ENCODE assay signal across 17 cellular contexts in the genomic region with DNA sequence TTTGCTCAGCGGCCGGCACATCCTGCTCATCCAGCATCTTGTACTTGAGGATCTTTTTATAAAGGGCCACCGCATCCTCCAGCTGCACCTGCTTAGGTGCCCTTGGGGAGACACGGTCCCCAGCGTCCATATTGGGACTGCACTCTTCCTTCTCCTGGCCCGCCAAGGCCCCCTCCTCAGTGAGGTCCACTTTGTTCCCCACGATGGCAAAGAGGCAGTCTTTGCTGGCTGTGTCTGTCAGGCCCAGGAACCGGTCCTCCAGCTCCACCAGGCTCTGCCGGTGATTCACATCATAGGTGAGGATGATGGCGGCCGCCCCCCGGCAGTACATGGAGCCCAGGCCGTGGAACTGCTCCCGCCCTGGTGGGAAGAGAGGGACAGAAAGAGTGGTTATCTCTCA. TPM values are rescaled to one million over a fixed set of nuclear protein-coding genes. Genes with fewer than 3 reads are reported as not detected.
DNase-seq lines count a peak whose midpoint lies in the region; ATAC-seq, FAIRE-seq and TF ChIP-seq lines count a peak whose summit lies in the region.
"Had no signal": no experiment of that assay in that cellular context is flagged by ENCODE, and none has a peak within 500 bp of the region (broad histone marks: within the 10 kb centered on the region; RNA-seq: fewer than 3 reads in every experiment).

No MANE protein-coding gene starts in this region.

- H2BK20ac ChIP-seq in H1 (ENCODE audit: low read length): no peak overlapping the region

- H3K9me3 ChIP-seq in right cardiac atrium (ENCODE audit: control insufficient read depth, low read length) (no peaks in the 10 kb centered on the region), H1 (ENCODE audit: insufficient read depth in 2 of 2, low read depth in 1 of 2, low read length in 1 of 2) (no peaks in the 10 kb centered on the region), osteoblast (ENCODE audit: low read depth, low read length) (no peaks in the 10 kb centered on the region), aorta (ENCODE audit: control insufficient read depth, low read length) (no peaks in the 10 kb centered on the region), suprapubic skin (no peaks in the 10 kb centered on the region)
- H3K9me3 ChIP-seq: spleen, uterus had no signal

- H4K20me1 ChIP-seq in H1 (replicated peaks in 1 of 2; ENCODE audit: control insufficient read depth in 1 of 2, insufficient read depth in 2 of 2, low read length in 2 of 2) (peaks cover 1 to 2% of the 10 kb centered on the region in 2 experiments), osteoblast (ENCODE audit: insufficient read depth, low read length) (no peaks in the 10 kb centered on the region)

- TF ChIP-seq POLR2A in H1 (IDR thresholded peaks at IDR 0.05; ENCODE audit: control extremely low read depth in 1 of 2, low read depth in 2 of 2, low read length in 2 of 2) (no peak), suprapubic skin (IDR thresholded peaks at IDR 0.05) (no peak)

- WGBS in right cardiac atrium: 82% methylated on average over 14 of the region's 14 CpGs
- WGBS in H1 (ENCODE audit: extremely low coverage in 1 of 2, insufficient coverage in 1 of 2, insufficient read length in 1 of 2, insufficient replicate concordance in 2 of 2, low coverage in 1 of 2, low lambda C conversion rate in 2 of 2, missing lambda C conversion rate in 1 of 2), 2 experiments: 92% methylated on average over 14 of the region's 14 CpGs; no CpG with 5 or more reads in 1 of the 2 experiments
- 73 to 74% methylated on average over 14 of the region's 14 CpGs for WGBS in aorta, 2 donors
- 92% methylated on average over 14 of the region's 14 CpGs for WGBS in suprapubic skin

- TF ChIP-seq RAD21 in H1 (IDR thresholded peaks at IDR 0.05 in 1 of 2, conservative IDR thresholded peaks at IDR 0.05 in 1 of 2; ENCODE audit: low read depth in 2 of 2, low read length in 2 of 2): no peak

- H2BK120ac ChIP-seq in H1 (replicated peaks; ENCODE audit: low read depth, low read length): no peak overlapping the region

- POLR2A ChIA-PET in H1 (lab: Charles Lee; ENCODE audit: partially characterized antibody): no interaction called here

- H2BK15ac ChIP-seq in H1 (ENCODE audit: low read length): no peak overlapping the region

- H3K56ac ChIP-seq in H1 (replicated peaks; ENCODE audit: insufficient read length, low read depth, low read length): no peak overlapping the region

- H2BK12ac ChIP-seq in H1 (ENCODE audit: low read depth, low read length): no peak overlapping the region

- H3K79me2 ChIP-seq in H1 (ENCODE audit: control insufficient read depth in 1 of 2, insufficient read depth in 2 of 2, low read length in 2 of 2): peaks cover 0 to 8% of the 10 kb centered on the region in 2 experiments; a peak in 1 of 4 replicates
- H3K79me2 ChIP-seq in osteoblast (ENCODE audit: insufficient read depth, low read length): no peaks in the 10 kb centered on the region
- H3K79me2 ChIP-seq: parathyroid adenoma had no signal

- H3K14ac ChIP-seq in H1 (ENCODE audit: insufficient read length): no peak overlapping the region

- FAIRE-seq in H1 (lab: Jason Lieb, UNC): no peak

- no peak overlapping the region for H3K9ac ChIP-seq in H1 (replicated peaks in 1 of 4; ENCODE audit: extremely low read depth in 1 of 4, low read depth in 3 of 4, low read length in 3 of 4)
- H3K9ac ChIP-seq: KMS-11, parathyroid adenoma had no signal

- intact Hi-C loops in right cardiac atrium (cut with DNase I) (no loop called here), left ventricle myocardium superior (cut with micrococcal nuclease) (no loop called here), aorta (cut with DNase I) (loop anchor here (5.0 kb wide), 2 partner anchors 33 to 38 kb away; a partner anchor contains a TSS)

- no peak overlapping the region for H2BK5ac ChIP-seq in H1 (ENCODE audit: low read depth, low read length)

- H3K79me1 ChIP-seq in H1 (ENCODE audit: low read depth, low read length): peaks cover 6% of the 10 kb centered on the region; the same call in 1 of the 2 replicates

- H3K4ac ChIP-seq in H1 (replicated peaks; ENCODE audit: insufficient read length, low read depth, low read length): no peak overlapping the region

- H3K23me2 ChIP-seq in H1 (ENCODE audit: low read depth, low read length): no peaks in the 10 kb centered on the region; the same call in 1 of the 2 replicates

- no peak overlapping the region for H3K23ac ChIP-seq in H1 (ENCODE audit: insufficient read length)

- no peak overlapping the region for H4K5ac ChIP-seq in H1 (ENCODE audit: insufficient read length, low read depth, low read length)

- no peak overlapping the region for H4K91ac ChIP-seq in H1 (replicated peaks; ENCODE audit: insufficient read length, low read length)

- 0 out of 2 replicates have a peak overlapping the region, but pooled peaks have one; percentile 3 for H2AK5ac ChIP-seq in H1 (ENCODE audit: low read depth, low read length)

- ATAC-seq in right cardiac atrium (no peak), left ventricle myocardium superior (no peak), aorta (ENCODE audit: low FRiP score) (no peak), GM21515 (IDR thresholded peaks at IDR 0.05; ENCODE audit: unreplicated experiment) (no peak)

- DNase-seq in right cardiac atrium (no peak), left ventricle myocardium superior (no peak), H1 (ENCODE audit: low read depth in 1 of 2, low spot score in 2 of 2) (no peak), osteoblast (ENCODE audit: insufficient read length, low spot score, missing footprints) (peak; percentile 66), aorta (no peak), suprapubic skin (ENCODE audit: low spot score in 2 of 2) (no peak), NCI-H524 (lab: John Stamatoyannopoulos, UW) (no peak)
- DNase-seq: activated naive CD4-positive, alpha-beta T cell treated with Interleukin-2 at 50 U/mL for 16 hours; dorsolateral prefrontal cortex; H7; islet precursor cell; midbrain; spleen; uterus had no signal

- no peak for TF ChIP-seq CTCF in H1 (IDR thresholded peaks at IDR 0.05; ENCODE audit: control extremely low read depth in 1 of 3, insufficient read depth in 1 of 3, low read depth in 1 of 3, low read length in 3 of 3)
- TF ChIP-seq CTCF in osteoblast (IDR thresholded peaks at IDR 0.05; ENCODE audit: extremely low read depth, low read depth, low read length): no peak
- no peak for TF ChIP-seq CTCF in suprapubic skin (IDR thresholded peaks at IDR 0.05)

- H3K4me1 ChIP-seq in right cardiac atrium (ENCODE audit: control insufficient read depth, insufficient read depth, low read length) (peaks cover 11% of the 10 kb centered on the region), H1 (replicated peaks in 1 of 4; ENCODE audit: control insufficient read depth in 3 of 4, insufficient read depth in 4 of 4, low read length in 3 of 4) (peaks cover 2 to 16% (median 6%) of the 10 kb centered on the region in 4 experiments; a peak in 4 of 7 replicates), osteoblast (ENCODE audit: insufficient read depth, low read length) (peaks cover 13% of the 10 kb centered on the region), aorta (ENCODE audit: control insufficient read depth in 1 of 2, insufficient read depth in 2 of 2, low read length in 2 of 2) (peaks cover 0 to 2% of the 10 kb centered on the region in 2 donors), suprapubic skin (peaks cover 51% of the 10 kb centered on the region)
- H3K4me1 ChIP-seq: uterus had no signal

- H3K4me2 ChIP-seq in H1 (ENCODE audit: insufficient read depth in 1 of 2, low read depth in 2 of 2, low read length in 2 of 2) (no peak overlapping the region), osteoblast (ENCODE audit: insufficient read depth, low read length) (no peak overlapping the region)

- no peaks in the 10 kb centered on the region for H3K36me3 ChIP-seq in H1 (ENCODE audit: control insufficient read depth in 2 of 4, insufficient read depth in 4 of 4, low read length in 3 of 4)
- no peaks in the 10 kb centered on the region for H3K36me3 ChIP-seq in osteoblast (ENCODE audit: insufficient read depth, low read length)
- H3K36me3 ChIP-seq in aorta (ENCODE audit: control insufficient read depth in 1 of 2, insufficient read depth in 2 of 2, low read length in 1 of 2): no peaks in the 10 kb centered on the region
- no peaks in the 10 kb centered on the region for H3K36me3 ChIP-seq in suprapubic skin
- H3K36me3 ChIP-seq: uterus had no signal

- CTCF ChIA-PET in H1 (lab: Charles Lee; ENCODE audit: partially characterized antibody): interaction anchor here (0.8 to 2.1 kb wide), 4 partner anchors 20 to 158 kb away, joined by 3 to 10 read pairs (median 3); no protein-coding TSS in a partner anchor

- no peak overlapping the region for H3K18ac ChIP-seq in H1 (ENCODE audit: extremely low read depth, low read length)

- no peak overlapping the region for H2AFZ ChIP-seq in H1 (ENCODE audit: low read length)
- no peak overlapping the region for H2AFZ ChIP-seq in osteoblast (ENCODE audit: low read length)

- H3K27ac ChIP-seq in right cardiac atrium (ENCODE audit: low read length): peak overlapping the region; percentile 78
- no peak overlapping the region for H3K27ac ChIP-seq in H1 (ENCODE audit: low read depth, low read length)
- no peak overlapping the region for H3K27ac ChIP-seq in osteoblast (ENCODE audit: low read depth, low read length)
- H3K27ac ChIP-seq in aorta (ENCODE audit: low read depth in 1 of 2, low read length in 2 of 2): peak overlapping the region; percentile 46 to 64
- no peak overlapping the region for H3K27ac ChIP-seq in suprapubic skin
- H3K27ac ChIP-seq: KMS-11, parathyroid adenoma, uterus had no signal

- H3K4me3 ChIP-seq in right cardiac atrium (ENCODE audit: low read length) (no peak overlapping the region), H1 (ENCODE audit: extremely low read depth in 1 of 4, insufficient read depth in 2 of 4, low read depth in 3 of 4, low read length in 4 of 4) (no peak overlapping the region), osteoblast (ENCODE audit: insufficient read depth, low read length) (no peak overlapping the region), aorta (ENCODE audit: low read length in 2 of 2) (no peak overlapping the region), suprapubic skin (no peak overlapping the region)
- H3K4me3 ChIP-seq: dorsolateral prefrontal cortex, spleen, uterus had no signal

- H3K27me3 ChIP-seq in right cardiac atrium (ENCODE audit: control insufficient read depth, insufficient read depth): no peaks in the 10 kb centered on the region
- no peaks in the 10 kb centered on the region for H3K27me3 ChIP-seq in H1 (replicated peaks in 1 of 4; ENCODE audit: control insufficient read depth in 3 of 4, extremely low read depth in 1 of 4, insufficient read depth in 3 of 4, low read length in 3 of 4)
- H3K27me3 ChIP-seq in osteoblast (ENCODE audit: insufficient read depth, low read length): no peaks in the 10 kb centered on the region
- no peaks in the 10 kb centered on the region for H3K27me3 ChIP-seq in aorta (ENCODE audit: control insufficient read depth in 1 of 2, insufficient read depth in 2 of 2, low read length in 1 of 2)
- no peaks in the 10 kb centered on the region for H3K27me3 ChIP-seq in suprapubic skin
- H3K27me3 ChIP-seq: dorsolateral prefrontal cortex, spleen, uterus had no signal

- TF ChIP-seq EP300 in H1 (IDR thresholded peaks at IDR 0.05; ENCODE audit: borderline replicate concordance in 1 of 2, low read depth in 2 of 2, low read length in 2 of 2): no peak
- TF ChIP-seq EP300 in suprapubic skin (IDR thresholded peaks at IDR 0.05): no peak

- no peak overlapping the region; the same call in none of the 2 replicates for H4K8ac ChIP-seq in H1 (ENCODE audit: extremely low read depth, insufficient read depth, low read length)

RNA-seq across cellular contexts. Expression of a gene that starts 37.7 kb away (rescaled TPM):
- total RNA-seq in right cardiac atrium: 10 to 100 TPM; 10.5 to 15.3 (median 12.3) TPM
- polyA plus RNA-seq in right cardiac atrium: 11.8 TPM
- total RNA-seq in left ventricle myocardium superior: 10.3 TPM
- 24.7 and 27.9 TPM in 2 replicates for total RNA-seq in H1 (2021; fragmentation: NEBNext Ultra II Directional; extraction: Animal tissue kit (Norgen Biotek cat#: 25700))
- polyA plus RNA-seq in H1 (2011; rRNA removed): 14.8 and 21.5 TPM in 2 replicates
- 23.6 TPM for polyA plus RNA-seq in H1 (2011; cell fraction: cytosol; rRNA removed)
- polyA plus RNA-seq in H1 (2011; cell fraction: nucleus; rRNA removed): 14.3 TPM
- polyA plus RNA-seq in H1 (2012, experiment 1 of 2): 17.1 to 20.8 TPM (median 17.7 TPM) in 4 replicates
- polyA plus RNA-seq in H1 (2012, experiment 2 of 2): 24.0 TPM
- 16.4 TPM for polyA plus RNA-seq in H1 (2013, experiment 1 of 2)
- 16.1 TPM for polyA plus RNA-seq in H1 (2013, experiment 2 of 2)
- polyA minus RNA-seq in H1 (2011; rRNA and poly(A)+ RNA removed): 8.5 and 11.9 TPM in 2 replicates
- 11.2 TPM for polyA minus RNA-seq in H1 (2011; cell fraction: cytosol; rRNA and poly(A)+ RNA removed)
- 4.9 TPM for polyA minus RNA-seq in H1 (2011; cell fraction: nucleus; rRNA and poly(A)+ RNA removed)
- 3.6 and 3.8 TPM in 2 replicates for total RNA-seq in osteoblast
- 10 to 100 TPM; 18.8 to 22.4 TPM for total RNA-seq in aorta
- polyA plus RNA-seq in aorta: 10 to 100 TPM; 12.9 to 16.2 TPM
- total RNA-seq in suprapubic skin: 1 to 10 TPM; 2.0 to 6.7 (median 3.7) TPM

Comparison
In these comparisons a context has a peak if more than half of its experiments do, and no peak if none do; other contexts are left out.
1. H3K27ac ChIP-seq: peak in right cardiac atrium (single experiment) and aorta (2 of 2); none in H1 (single experiment), osteoblast (single experiment) and suprapubic skin (single experiment).
2. intact Hi-C loops: an anchor here in aorta (5.0 kb wide); none called in right cardiac atrium and left ventricle myocardium superior.